ENCODE assay signal across 8 cellular contexts in the genomic region with DNA sequence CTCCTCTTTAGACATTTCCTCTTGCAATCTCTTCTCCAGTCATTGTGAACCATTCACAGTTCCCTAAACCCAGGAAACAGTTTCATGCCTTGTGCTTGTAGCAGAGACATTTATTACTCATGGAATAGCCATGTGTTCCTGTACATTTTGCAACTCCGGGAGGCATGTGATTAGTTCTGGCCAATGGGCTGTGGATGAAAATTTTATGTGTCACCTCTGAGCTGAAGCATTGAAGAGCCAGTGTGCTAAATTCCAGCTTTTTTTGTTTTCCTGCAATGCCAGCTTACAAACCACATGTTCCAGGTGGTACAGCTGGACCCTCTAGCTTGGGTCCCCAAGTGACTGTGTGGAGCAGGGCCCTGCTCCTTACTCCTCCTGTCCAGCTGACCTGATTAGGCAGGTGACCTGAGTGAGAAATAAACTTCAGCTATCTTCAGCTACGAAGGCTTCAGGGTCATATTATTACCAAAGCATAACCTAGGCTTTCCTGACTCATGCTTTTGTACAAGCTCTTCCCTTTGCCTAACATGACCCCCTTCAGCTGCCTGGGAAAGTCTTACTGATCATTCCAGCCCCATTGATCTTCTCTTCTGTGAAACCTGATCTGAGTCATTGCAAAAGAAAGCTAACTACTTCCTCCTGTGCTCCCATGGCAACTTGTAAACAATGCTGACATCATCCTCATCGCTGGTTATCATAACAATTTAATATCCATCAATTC.
A peak's percentile ranks its signal among the peaks of the same experiment; 100 is the strongest.
DNase-seq lines count a peak whose midpoint lies in the region; ATAC-seq and TF ChIP-seq lines count a peak whose summit lies in the region.

No MANE protein-coding gene starts in this region.

- CTCF ChIA-PET in HEK293T (lab: Yijun Ruan, JAX) = interaction anchor here (0.6 to 1.0 kb wide), 2 partner anchors 9 to 11 kb away, joined by 3 read pairs; no protein-coding TSS in a partner anchor

- TF ChIP-seq CTCF in 22Rv1 (IDR thresholded peaks at IDR 0.05) (no peak), esophagus squamous epithelium (IDR thresholded peaks at IDR 0.05) (no peak)

- TF ChIP-seq POLR2A in esophagus squamous epithelium (IDR thresholded peaks at IDR 0.05) = no peak

- H3K9me3 ChIP-seq in esophagus squamous epithelium = peaks cover 0 to 5% (median 3%) of the 10 kb centered on the region in 3 donors

- intact Hi-C loops in esophagus squamous epithelium (cut with DNase I) = no loop called here

- WGBS in esophagus squamous epithelium, 2 donors = 13 to 17% methylated on average over 3 of the region's 3 CpGs

- H3K4me3 ChIP-seq in esophagus squamous epithelium = no peak overlapping the region

- peaks cover 21 to 78% (median 26%) of the 10 kb centered on the region in 3 donors for H3K4me1 ChIP-seq in esophagus squamous epithelium

- ATAC-seq in GM18517 (IDR thresholded peaks at IDR 0.05; ENCODE audit: unreplicated experiment) (peak; percentile 98), HG02970 (IDR thresholded peaks at IDR 0.05; ENCODE audit: low FRiP score, unreplicated experiment) (peak; percentile 68)

- H3K27me3 ChIP-seq in esophagus squamous epithelium = no peaks in the 10 kb centered on the region

- H3K36me3 ChIP-seq in esophagus squamous epithelium = no peaks in the 10 kb centered on the region

- peak; percentile 45 for DNase-seq in NCI-H2081 treated with DMSO at 0.1 percent for 48 hours (lab: John Stamatoyannopoulos, UW)
- peak; percentile 43 to 51 for DNase-seq in activated CD4-positive, alpha-beta T cell treated with anti-CD3 and anti-CD28 coated beads, Interleukin-2, amount 50 U/mL, for 4 hours
- DNase-seq in esophagus squamous epithelium (lab: John Stamatoyannopoulos, UW) = no peak
- peak; percentile 96 for DNase-seq in non-pigmented ciliary epithelial cell (ENCODE audit: low read depth)
- no peak for DNase-seq in HEK293T (ENCODE audit: extremely low spot score)

- POLR2A ChIA-PET in HEK293T (lab: Yijun Ruan, JAX) = interaction anchor here (1.0 kb wide), 1 partner anchor 11 kb away, joined by 5 read pairs; no protein-coding TSS in a partner anchor

- H3K27ac ChIP-seq in 22Rv1 (peak overlapping the region; percentile 40; the same call in 1 of the 2 replicates), esophagus squamous epithelium (peak overlapping the region; percentile 81 to 88 (median 86))

TF ChIP-seq in HEK293T, 16 proteins besides CTCF, POLR2A, EP300 and RAD21:
- no peak for TF ChIP-seq SUZ12 (IDR thresholded peaks at IDR 0.05)
- no peak for TF ChIP-seq ELF4 (IDR thresholded peaks at IDR 0.05)
- no peak for TF ChIP-seq LEF1 (IDR thresholded peaks at IDR 0.05; ENCODE audit: borderline replicate concordance)
- no peak for TF ChIP-seq ZNF384 (IDR thresholded peaks at IDR 0.05)
- no peak for TF ChIP-seq FOXK2 (IDR thresholded peaks at IDR 0.05)
- no peak for TF ChIP-seq ARNT (IDR thresholded peaks at IDR 0.05)
- TF ChIP-seq FOXM1 (IDR thresholded peaks at IDR 0.05; ENCODE audit: borderline replicate concordance) = no peak
- no peak for TF ChIP-seq L3MBTL2 (conservative IDR thresholded peaks at IDR 0.05)
- no peak for TF ChIP-seq TARDBP (IDR thresholded peaks at IDR 0.05)

Comparison
In these comparisons a context has a peak if more than half of its experiments do, and no peak if none do; other contexts are left out.
1. DNase-seq: peak in NCI-H2081 treated with DMSO at 0.1 percent for 48 hours (single experiment), activated CD4-positive, alpha-beta T cell treated with anti-CD3 and anti-CD28 coated beads, Interleukin-2, amount 50 U/mL, for 4 hours (2 of 2) and non-pigmented ciliary epithelial cell (single experiment); none in esophagus squamous epithelium (single experiment) and HEK293T (single experiment).